27 cellular contexts compared by ENCODE assay signal in the genomic region with DNA sequence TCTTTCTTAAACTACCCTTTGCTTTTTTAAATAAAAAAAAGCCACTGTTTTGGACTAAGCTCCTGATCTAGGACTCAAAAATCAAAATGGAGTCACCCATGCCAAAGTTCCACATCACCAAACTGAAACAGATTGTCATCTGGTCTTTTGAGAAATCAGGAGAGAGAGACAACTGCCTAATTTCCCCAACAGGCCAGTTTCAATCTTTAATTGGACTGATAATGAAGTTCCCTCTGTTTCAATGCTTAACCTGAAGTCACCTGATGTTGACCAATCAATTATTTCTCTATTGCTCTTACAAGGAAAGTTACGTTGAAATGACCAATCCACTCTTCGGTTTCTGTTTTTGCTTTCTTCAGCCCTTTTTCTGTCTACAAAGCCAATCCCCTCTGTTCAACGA. TPM values are rescaled to one million over a fixed set of nuclear protein-coding genes. Genes with fewer than 3 reads are reported as not detected.
DNase-seq lines count a peak whose midpoint lies in the region; ATAC-seq, FAIRE-seq and TF ChIP-seq lines count a peak whose summit lies in the region.
"Had no signal": no experiment of that assay in that cellular context is flagged by ENCODE, and none has a peak within 500 bp of the region (broad histone marks: within the 10 kb centered on the region; RNA-seq: fewer than 3 reads in every experiment).

No MANE protein-coding gene starts in this region.

- H3K4me3 Mint-ChIP-seq in dendritic cell treated with granulocyte-macrophage colony-stimulating factor and Interleukin-4, amounts not matched to agents 40 ng/mL and 50 ng/mL, for 4 days = peak overlapping the region; percentile 11
- no peak overlapping the region for H3K4me3 Mint-ChIP-seq in activated CD8-positive, alpha-beta T cell treated with anti-CD3 and anti-CD28 coated beads, Interleukin-2, amount 10 ng/mL, durations not matched to agents 7 days and 5 days
- H3K4me3 Mint-ChIP-seq: activated CD4-positive, alpha-beta T cell treated with anti-CD3 and anti-CD28 coated beads, Interleukin-2, amount 10 ng/mL, durations not matched to agents 7 days and 5 days; activated naive CD8-positive, alpha-beta T cell; GM23338 had no signal

- peaks cover 0 to 10% of the 10 kb centered on the region in 2 experiments; a peak in 2 of 5 replicates for H3K27me3 ChIP-seq in HepG2 (ENCODE audit: control insufficient read depth in 1 of 2, insufficient read depth in 2 of 2, low read length in 2 of 2)
- no peaks in the 10 kb centered on the region for H3K27me3 ChIP-seq in right lobe of liver
- H3K27me3 ChIP-seq: ascending aorta, MG63 had no signal

- H3K4me1 ChIP-seq in HepG2 (ENCODE audit: insufficient read depth, low read length) = peaks cover 39% of the 10 kb centered on the region
- H3K4me1 ChIP-seq in right lobe of liver = no peaks in the 10 kb centered on the region
- H3K4me1 ChIP-seq: ascending aorta, prostate gland had no signal

- H3K36me3 ChIP-seq in HepG2 (replicated peaks in 1 of 2; ENCODE audit: control insufficient read depth in 1 of 2, insufficient read depth in 2 of 2, low read length in 2 of 2) = no peaks in the 10 kb centered on the region
- no peaks in the 10 kb centered on the region for H3K36me3 ChIP-seq in right lobe of liver
- H3K36me3 ChIP-seq: ascending aorta, MG63, prostate gland had no signal

- CTCF ChIA-PET in HepG2 (lab: Yijun Ruan, JAX; ENCODE audit: low intra/inter-chr PET ratio, low total read pairs) = no interaction called here
- CTCF ChIA-PET in activated CD8-positive, alpha-beta T cell treated with anti-CD3 and anti-CD28 coated beads, Interleukin-2, amount 10 ng/mL, durations not matched to agents 7 days and 5 days (lab: Charles Lee) = interaction anchor here (1.2 kb wide), 1 partner anchor 9 kb away, joined by 4 read pairs; no protein-coding TSS in a partner anchor

- FAIRE-seq in HepG2 (lab: Jason Lieb, UNC) = no peak
- FAIRE-seq: A204.1 had no signal

- H3K9me3 ChIP-seq in HepG2 (ENCODE audit: low read length) = no peaks in the 10 kb centered on the region
- no peaks in the 10 kb centered on the region for H3K9me3 ChIP-seq in right lobe of liver
- H3K9me3 ChIP-seq: ascending aorta, MG63, prostate gland, SK-N-SH had no signal

- ATAC-seq in HepG2 (no peak), right lobe of liver (no peak), HG03175 (IDR thresholded peaks at IDR 0.05; ENCODE audit: unreplicated experiment) (peak; percentile 18), HG02610 (IDR thresholded peaks at IDR 0.05; ENCODE audit: unreplicated experiment) (no peak)
- no peak for ATAC-seq in activated CD8-positive, alpha-beta T cell treated with anti-CD3 and anti-CD28 coated beads, Interleukin-2, amount 10 ng/mL, durations not matched to agents 7 days and 5 days

- peak overlapping the region; percentile 69 for H3K27ac Mint-ChIP-seq in dendritic cell treated with granulocyte-macrophage colony-stimulating factor and Interleukin-4, amounts not matched to agents 40 ng/mL and 50 ng/mL, for 4 days
- no peak overlapping the region for H3K27ac Mint-ChIP-seq in activated CD8-positive, alpha-beta T cell treated with anti-CD3 and anti-CD28 coated beads, Interleukin-2, amount 10 ng/mL, durations not matched to agents 7 days and 5 days
- H3K27ac Mint-ChIP-seq: activated CD4-positive, alpha-beta T cell treated with anti-CD3 and anti-CD28 coated beads, Interleukin-2, amount 10 ng/mL, durations not matched to agents 7 days and 5 days; activated naive CD8-positive, alpha-beta T cell; GM23338 had no signal

- H3K27ac ChIP-seq in HepG2 (ENCODE audit: extremely low read length, insufficient read depth, low read length) = no peak overlapping the region
- H3K27ac ChIP-seq in right lobe of liver = no peak overlapping the region
- H3K27ac ChIP-seq: ascending aorta, prostate gland had no signal

- intact Hi-C loops in HepG2 (cut with micrococcal nuclease; ENCODE audit: unreplicated experiment) = no loop called here
- intact Hi-C loops in right lobe of liver (cut with DNase I) = no loop called here
- intact Hi-C loops in dendritic cell treated with granulocyte-macrophage colony-stimulating factor and Interleukin-4, amounts not matched to agents 40 ng/mL and 50 ng/mL, for 4 days (cut with micrococcal nuclease) = no loop called here

- TF ChIP-seq POLR2A in HepG2 (IDR thresholded peaks at IDR 0.05; ENCODE audit: insufficient read depth in 1 of 2, low read depth in 2 of 2, low read length in 2 of 2) = no peak
- TF ChIP-seq POLR2A in right lobe of liver (IDR thresholded peaks at IDR 0.05) = no peak

- H3K36me3 Mint-ChIP-seq in dendritic cell treated with granulocyte-macrophage colony-stimulating factor and Interleukin-4, amounts not matched to agents 40 ng/mL and 50 ng/mL, for 4 days (ENCODE audit: low read depth) = peaks cover 34% of the 10 kb centered on the region
- H3K36me3 Mint-ChIP-seq in activated CD8-positive, alpha-beta T cell treated with anti-CD3 and anti-CD28 coated beads, Interleukin-2, amount 10 ng/mL, durations not matched to agents 7 days and 5 days (ENCODE audit: low read depth) = peaks cover 20% of the 10 kb centered on the region

- no peaks in the 10 kb centered on the region for H3K27me3 Mint-ChIP-seq in dendritic cell treated with granulocyte-macrophage colony-stimulating factor and Interleukin-4, amounts not matched to agents 40 ng/mL and 50 ng/mL, for 4 days
- no peaks in the 10 kb centered on the region for H3K27me3 Mint-ChIP-seq in activated CD8-positive, alpha-beta T cell treated with anti-CD3 and anti-CD28 coated beads, Interleukin-2, amount 10 ng/mL, durations not matched to agents 7 days and 5 days (ENCODE audit: low read depth)
- H3K27me3 Mint-ChIP-seq: activated CD4-positive, alpha-beta T cell treated with anti-CD3 and anti-CD28 coated beads, Interleukin-2, amount 10 ng/mL, durations not matched to agents 7 days and 5 days; activated naive CD8-positive, alpha-beta T cell had no signal

- no peak for TF ChIP-seq RAD21 in HepG2 (CRISPR knock-in tag; IDR thresholded peaks at IDR 0.05)

- 53% methylated on average over 3 of the region's 3 CpGs for WGBS in HepG2 (ENCODE audit: low lambda C conversion rate)
- 60% methylated on average over 3 of the region's 3 CpGs for WGBS in right lobe of liver (ENCODE audit: insufficient coverage, low coverage, low lambda C conversion rate, missing lambda C conversion rate)

- in situ Hi-C loops in HepG2 (cut with HindIII; ENCODE audit: extremely low pct_ligation_motif_present, low pct_unique_long_range_greater_than_20kb) = no loop called here

- no peaks in the 10 kb centered on the region for H4K20me1 ChIP-seq in HepG2 (ENCODE audit: insufficient read depth, low read length)

- no peak overlapping the region for H3K4me3 ChIP-seq in HepG2 (replicated peaks in 1 of 3; ENCODE audit: insufficient read depth in 1 of 3, low read depth in 2 of 3, low read length in 3 of 3)
- H3K4me3 ChIP-seq in right lobe of liver = no peak overlapping the region
- H3K4me3 ChIP-seq: ascending aorta, GM23338, MG63, prostate gland had no signal

- DNase-seq in HepG2 (ENCODE audit: low spot score) (no peak), right lobe of liver (no peak), germinal center (ENCODE audit: low spot score) (no peak), Kasumi-1 (lab: John Stamatoyannopoulos, UW) (no peak)
- no peak for DNase-seq in activated CD8-positive, alpha-beta T cell treated with anti-CD3 and anti-CD28 coated beads, Interleukin-2, amount 10 ng/mL, durations not matched to agents 7 days and 5 days
- DNase-seq: activated CD4-positive, alpha-beta T cell treated with anti-CD3 and anti-CD28 coated beads, Interleukin-2, amount 10 ng/mL, durations not matched to agents 7 days and 5 days; caudate nucleus; dermis blood vessel endothelial cell; glutamatergic neuron; kidney glomerular epithelial cell; MG63; NCI-H1417; NCI-H2081 treated with DMSO at 0.1 percent for 48 hours; NCI-H345; NCI-H774; OCI-M1; SK-N-SH; T-helper 2 cell; trophoblast cell had no signal

- POLR2A ChIA-PET in HepG2 (lab: Yijun Ruan, JAX) = no interaction called here
- POLR2A ChIA-PET in activated CD8-positive, alpha-beta T cell treated with anti-CD3 and anti-CD28 coated beads, Interleukin-2, amount 10 ng/mL, durations not matched to agents 7 days and 5 days (lab: Charles Lee) = no interaction called here

- no peaks in the 10 kb centered on the region for H3K79me2 ChIP-seq in HepG2 (ENCODE audit: insufficient read depth, low read length)

- peaks cover 57% of the 10 kb centered on the region for H3K4me1 Mint-ChIP-seq in dendritic cell treated with granulocyte-macrophage colony-stimulating factor and Interleukin-4, amounts not matched to agents 40 ng/mL and 50 ng/mL, for 4 days (ENCODE audit: low read depth)
- peaks cover 12% of the 10 kb centered on the region for H3K4me1 Mint-ChIP-seq in activated CD8-positive, alpha-beta T cell treated with anti-CD3 and anti-CD28 coated beads, Interleukin-2, amount 10 ng/mL, durations not matched to agents 7 days and 5 days (ENCODE audit: low read depth)

- TF ChIP-seq EP300 in HepG2 (IDR thresholded peaks at IDR 0.05; ENCODE audit: low read depth in 2 of 2, low read length in 2 of 2) (no peak), HepG2 (CRISPR knock-in tag; IDR thresholded peaks at IDR 0.05; ENCODE audit: borderline replicate concordance) (no peak)

- peak overlapping the region; percentile 32 for H2AFZ ChIP-seq in HepG2 (ENCODE audit: low read length)
- H2AFZ ChIP-seq: GM23338 had no signal

- TF ChIP-seq CTCF in HepG2 (CRISPR knock-in tag; IDR thresholded peaks at IDR 0.05) = no peak
- TF ChIP-seq CTCF in right lobe of liver (IDR thresholded peaks at IDR 0.05) = no peak

- BruUV-seq in HepG2 (replicated peaks; lab: Mats Ljungman, UMichigan) = no TSS peak

- H3K9ac ChIP-seq in HepG2 (ENCODE audit: insufficient read depth, low read depth, low read length) = no peak overlapping the region
- H3K9ac ChIP-seq: SK-N-SH had no signal

- no peaks in the 10 kb centered on the region for H3K9me3 Mint-ChIP-seq in dendritic cell treated with granulocyte-macrophage colony-stimulating factor and Interleukin-4, amounts not matched to agents 40 ng/mL and 50 ng/mL, for 4 days
- no peaks in the 10 kb centered on the region for H3K9me3 Mint-ChIP-seq in activated CD8-positive, alpha-beta T cell treated with anti-CD3 and anti-CD28 coated beads, Interleukin-2, amount 10 ng/mL, durations not matched to agents 7 days and 5 days (ENCODE audit: insufficient read depth)
- H3K9me3 Mint-ChIP-seq: activated CD4-positive, alpha-beta T cell treated with anti-CD3 and anti-CD28 coated beads, Interleukin-2, amount 10 ng/mL, durations not matched to agents 7 days and 5 days; GM23338 had no signal

- peak overlapping the region; percentile 60 for H3K4me2 ChIP-seq in HepG2 (ENCODE audit: low read depth, low read length)
- H3K4me2 ChIP-seq: GM23338, SK-N-SH had no signal

RNA-seq across cellular contexts. Expression of gene LY75, which starts 11.6 kb away (rescaled TPM):
- total RNA-seq in HepG2 (2016; rRNA removed; fragmentation: Illumina TruSeq; extraction: Trizol) = not detected in 2 replicates
- total RNA-seq in HepG2 (2016; cell fraction: cytosol; rRNA removed; fragmentation: Illumina TruSeq; extraction: Trizol; ENCODE audit: low read depth) = not detected in 2 replicates
- total RNA-seq in HepG2 (2016; cell fraction: insoluble cytoplasmic fraction; rRNA removed; fragmentation: Illumina TruSeq; extraction: Trizol) = not detected in 2 replicates
- not detected in 2 replicates for total RNA-seq in HepG2 (2016; cell fraction: membrane; rRNA removed; fragmentation: Illumina TruSeq; extraction: Trizol)
- not detected in 2 replicates for total RNA-seq in HepG2 (2016; cell fraction: nucleus; rRNA removed; fragmentation: Illumina TruSeq; extraction: Trizol)
- not detected in 2 replicates for polyA plus RNA-seq in HepG2 (2011; rRNA removed)
- not detected in 2 replicates for polyA plus RNA-seq in HepG2 (2011; cell fraction: cytosol; rRNA removed)
- not detected in 2 replicates for polyA plus RNA-seq in HepG2 (2011; cell fraction: nucleus; rRNA removed)
- polyA plus RNA-seq in HepG2 (2012) = not detected in 2 replicates
- polyA plus RNA-seq in HepG2 (2016; cell fraction: cytosol; fragmentation: Illumina TruSeq; extraction: Trizol; ENCODE audit: low read depth) = not detected in 2 replicates
- not detected in 2 replicates for polyA plus RNA-seq in HepG2 (2016; cell fraction: insoluble cytoplasmic fraction; fragmentation: Illumina TruSeq; extraction: Trizol; ENCODE audit: low read depth)
- polyA plus RNA-seq in HepG2 (2016; cell fraction: membrane; fragmentation: Illumina TruSeq; extraction: Trizol; ENCODE audit: low read depth) = not detected in 2 replicates
- polyA plus RNA-seq in HepG2 (2016; cell fraction: nucleus; fragmentation: Illumina TruSeq; extraction: Trizol; ENCODE audit: insufficient read depth, low read depth) = not detected in 2 replicates
- 0.12 TPM in 1 of 2 replicates, not detected in the other for polyA minus RNA-seq in HepG2 (2011; rRNA and poly(A)+ RNA removed; ENCODE audit: low replicate concordance)
- not detected in 2 replicates for polyA minus RNA-seq in HepG2 (2011; cell fraction: cytosol; rRNA and poly(A)+ RNA removed)
- not detected in 2 replicates for polyA minus RNA-seq in HepG2 (2011; cell fraction: nucleus; rRNA and poly(A)+ RNA removed)
- 1 to 10 TPM in 2 of 6 experiments, under 1 TPM in 4; 0.37 to 1.4 (median 0.75) TPM for total RNA-seq in right lobe of liver
- 10 to 100 TPM; 24.0 to 24.3 TPM for total RNA-seq in activated CD8-positive, alpha-beta T cell treated with anti-CD3 and anti-CD28 coated beads, Interleukin-2, amount 10 ng/mL, durations not matched to agents 7 days and 5 days
- polyA plus RNA-seq: SK-N-SH had no signal

Comparison
In these comparisons a context has a peak if more than half of its experiments do, and no peak if none do; other contexts are left out.
1. RNA of gene LY75, which starts 11.6 kb away (total RNA-seq): 24.0 to 24.3 TPM in activated CD8-positive, alpha-beta T cell treated with anti-CD3 and anti-CD28 coated beads, Interleukin-2, amount 10 ng/mL, durations not matched to agents 7 days and 5 days; 0.37 to 1.4 TPM in right lobe of liver and not detected in HepG2; every median in the first group is over 10 times any median in the second.